Comparison of ENCODE assay signal across 9 cellular contexts in genomic region chr19:1168877-1169791, GRCh38.
A peak's percentile ranks its signal among the peaks of the same experiment; 100 is the strongest.
DNase-seq lines count a peak whose midpoint lies in the region; ATAC-seq and TF ChIP-seq lines count a peak whose summit lies in the region.
"Had no signal": no experiment of that assay in that cellular context is flagged by ENCODE, and none has a peak within 500 bp of the region (broad histone marks: within the 10 kb centered on the region; RNA-seq: fewer than 3 reads in every experiment).

No MANE protein-coding gene starts in this region.

- no peak for ATAC-seq in HG02852 (IDR thresholded peaks at IDR 0.05; ENCODE audit: unreplicated experiment)

- TF ChIP-seq CTCF in nephron (IDR thresholded peaks at IDR 0.05; ENCODE audit: unreplicated experiment in 3 of 3), result no peak

- H3K9me3 Mint-ChIP-seq in nephron, result no peaks in the 10 kb centered on the region
- H3K9me3 Mint-ChIP-seq: naive B cell had no signal

- no peaks in the 10 kb centered on the region for H3K4me1 ChIP-seq in endocrine pancreas (ENCODE audit: control insufficient read depth, insufficient read depth, low read length)

- no peak overlapping the region for H3K4me3 ChIP-seq in endocrine pancreas (ENCODE audit: control insufficient read depth, insufficient read depth, low read length)

- no peaks in the 10 kb centered on the region for H3K27me3 ChIP-seq in endocrine pancreas (ENCODE audit: control insufficient read depth, insufficient read depth, low read length)

- H3K9me3 ChIP-seq in endocrine pancreas (ENCODE audit: control insufficient read depth, low read length), result no peaks in the 10 kb centered on the region

- H3K27ac Mint-ChIP-seq in nephron, result peak overlapping the region; percentile 64 to 75 (median 72)

- peaks cover 35% of the 10 kb centered on the region for H3K4me1 Mint-ChIP-seq in nephron

- H3K36me3 Mint-ChIP-seq in nephron (ENCODE audit: low read depth), result no peaks in the 10 kb centered on the region

- H3K27me3 Mint-ChIP-seq in nephron (ENCODE audit: low read depth), result no peaks in the 10 kb centered on the region
- H3K27me3 Mint-ChIP-seq: naive B cell had no signal

- peak overlapping the region; percentile 88 for H3K9ac ChIP-seq in endocrine pancreas (ENCODE audit: control insufficient read depth, insufficient read depth, low read length)

- H3K4me3 Mint-ChIP-seq in nephron, result peak overlapping the region; percentile 45 to 66 (median 52)

- H3K36me3 ChIP-seq in endocrine pancreas (ENCODE audit: control insufficient read depth, insufficient read depth, low read length), result no peaks in the 10 kb centered on the region

- DNase-seq in ACHN (peak; percentile 66), MV-4-11 (lab: John Stamatoyannopoulos, UW) (peak; percentile 49), DMS153 treated with DMSO at 0.1 percent for 48 hours (lab: John Stamatoyannopoulos, UW; ENCODE audit: unreplicated experiment) (no peak), NCI-H2081 (lab: John Stamatoyannopoulos, UW) (no peak)
- DNase-seq in stimulated activated CD4-positive, alpha-beta T cell treated with anti-CD3 and anti-CD28 coated beads, Interleukin-15, amount 100 ng/mL, for 24 hours, result no peak
- DNase-seq: naive B cell had no signal

- in situ Hi-C loops in ACHN (cut with HindIII; ENCODE audit: low pct_ligation_motif_present, low pct_unique_long_range_greater_than_20kb, low sequenced_read_pairs), result no loop called here

Comparison
In these comparisons a context has a peak if more than half of its experiments do, and no peak if none do; other contexts are left out.
1. DNase-seq: peak in ACHN (single experiment) and MV-4-11 (single experiment); none in DMS153 treated with DMSO at 0.1 percent for 48 hours (single experiment), NCI-H2081 (0 of 2) and stimulated activated CD4-positive, alpha-beta T cell treated with anti-CD3 and anti-CD28 coated beads, Interleukin-15, amount 100 ng/mL, for 24 hours (single experiment).